11 cellular contexts compared by ENCODE assay signal in the genomic region with DNA sequence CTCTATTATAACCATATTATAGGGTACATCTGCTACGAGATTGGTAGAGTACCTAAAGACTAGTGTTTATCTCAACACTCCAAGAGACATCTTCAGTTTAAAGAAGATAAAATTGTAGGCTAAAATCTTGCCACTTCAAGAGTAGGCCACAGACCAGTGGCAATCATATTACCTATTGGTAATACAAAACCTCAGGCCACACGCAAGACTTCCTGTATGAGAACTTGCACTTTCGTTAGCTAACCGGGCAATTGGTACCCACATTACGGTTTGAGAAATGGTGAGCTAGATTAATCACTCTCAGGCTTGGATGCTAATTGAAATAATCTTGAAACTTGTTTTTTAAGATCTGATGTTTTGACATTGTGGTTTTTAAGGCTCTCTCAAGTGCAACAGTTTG.
"Had no signal": no experiment of that assay in that cellular context is flagged by ENCODE, and none has a peak within 500 bp of the region (broad histone marks: within the 10 kb centered on the region; RNA-seq: fewer than 3 reads in every experiment).

No MANE protein-coding gene starts in this region.

- H3K9me3 ChIP-seq: HAP-1 had no signal

- H2AFZ ChIP-seq: GM23248 had no signal

- ATAC-seq: GM23338, HCT116 had no signal

- H3K27ac Mint-ChIP-seq: H9, HFFc6 had no signal

- H3K4me1 ChIP-seq: HAP-1 had no signal

- H3K27ac ChIP-seq: GM23248 had no signal

- H3K4me3 Mint-ChIP-seq: GM23338, H9, HFFc6 had no signal

- H3K4me3 ChIP-seq: GM23248, GM23338, HAP-1 had no signal

- H3K9ac ChIP-seq: GM23248 had no signal

- H3K36me3 ChIP-seq: HAP-1 had no signal

- DNase-seq: GM23248, GOT3, H7, H9, HCEC 1CT, HFFc6 had no signal

- FAIRE-seq: H1, H54 had no signal

- H3K4me2 ChIP-seq: GM23338 had no signal
